Comparison of ENCODE assay signal across 8 cellular contexts in the genomic region with DNA sequence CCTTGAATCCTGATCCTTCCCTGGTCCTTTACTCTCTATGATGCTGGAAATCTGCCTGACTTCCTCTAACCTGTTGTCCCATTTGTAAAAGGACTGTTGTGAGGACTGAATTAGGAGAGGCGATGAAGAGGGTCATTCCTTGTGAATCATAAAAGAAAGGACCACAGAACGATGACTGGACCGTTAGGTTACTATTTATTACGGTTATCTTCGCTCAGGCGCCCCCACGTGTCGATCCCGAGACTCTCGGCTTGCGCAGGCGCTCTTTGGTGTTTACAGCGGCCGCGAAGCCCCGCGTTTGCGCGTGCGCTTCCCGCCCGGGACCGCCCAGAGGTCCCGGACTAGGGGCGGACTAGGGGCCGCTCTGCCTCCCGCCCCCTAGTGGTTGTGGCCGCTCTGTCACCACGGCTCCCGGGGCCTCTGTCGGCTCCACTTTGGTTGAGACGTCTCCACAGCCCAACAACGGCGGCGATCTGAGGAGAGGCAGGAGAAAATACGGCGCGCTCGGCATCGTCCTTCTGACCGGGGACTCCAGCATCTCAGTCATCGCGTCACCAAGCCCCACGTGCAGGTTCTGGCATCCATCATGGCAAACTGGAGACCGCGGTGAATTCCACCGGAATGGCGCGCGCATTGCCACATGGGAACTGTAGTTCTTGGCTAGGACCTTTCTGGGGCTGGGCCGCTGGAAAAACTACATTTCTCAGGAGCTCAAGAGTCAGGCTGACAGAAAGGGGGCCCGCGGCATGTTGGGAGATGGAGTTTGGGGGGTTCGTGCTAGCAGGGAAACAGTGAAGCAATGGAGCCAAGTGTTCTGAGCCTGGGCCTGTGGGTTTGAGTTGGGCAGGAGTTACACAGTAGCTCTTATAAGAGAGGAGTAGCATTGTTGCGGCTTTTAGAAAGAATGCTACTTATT. TPM values are rescaled to one million over a fixed set of nuclear protein-coding genes. Genes with fewer than 3 reads are reported as not detected.
A peak's percentile ranks its signal among the peaks of the same experiment; 100 is the strongest.
DNase-seq lines count a peak whose midpoint lies in the region; ATAC-seq and TF ChIP-seq lines count a peak whose summit lies in the region.

A gene with protein sequence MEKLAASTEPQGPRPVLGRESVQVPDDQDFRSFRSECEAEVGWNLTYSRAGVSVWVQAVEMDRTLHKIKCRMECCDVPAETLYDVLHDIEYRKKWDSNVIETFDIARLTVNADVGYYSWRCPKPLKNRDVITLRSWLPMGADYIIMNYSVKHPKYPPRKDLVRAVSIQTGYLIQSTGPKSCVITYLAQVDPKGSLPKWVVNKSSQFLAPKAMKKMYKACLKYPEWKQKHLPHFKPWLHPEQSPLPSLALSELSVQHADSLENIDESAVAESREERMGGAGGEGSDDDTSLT (minus strand): TSS at position 596 of the 916 bp plus-strand sequence. CDS start 12,866 bp downstream, outside the sequence.

- in situ Hi-C loops in G401 (cut with HindIII; ENCODE audit: low sequenced_read_pairs), result no loop called here

- peak; percentile 97 for ATAC-seq in stimulated activated naive CD8-positive, alpha-beta T cell treated with anti-CD3 and anti-CD28 coated beads, Interleukin-15, amount 100 ng/mL, for 72 hours

- no peaks in the 10 kb centered on the region for H3K27me3 ChIP-seq in H7 (ENCODE audit: control insufficient read depth, insufficient read depth, low read length)

- no peaks in the 10 kb centered on the region for H3K9me3 Mint-ChIP-seq in nephron
- H3K9me3 Mint-ChIP-seq in stimulated activated naive CD8-positive, alpha-beta T cell treated with anti-CD3 and anti-CD28 coated beads, Interleukin-15, amount 100 ng/mL, for 72 hours, result no peaks in the 10 kb centered on the region

- no peaks in the 10 kb centered on the region for H3K27me3 Mint-ChIP-seq in nephron (ENCODE audit: low read depth)
- no peaks in the 10 kb centered on the region for H3K27me3 Mint-ChIP-seq in stimulated activated naive CD8-positive, alpha-beta T cell treated with anti-CD3 and anti-CD28 coated beads, Interleukin-15, amount 100 ng/mL, for 72 hours

- DNase-seq in G401 (ENCODE audit: low spot score) (peak; percentile 99), H7 (peak; percentile 99), M059J (ENCODE audit: low read depth) (peak; percentile 94), SHP77 (lab: John Stamatoyannopoulos, UW) (peak; percentile 95 to 98), fibroblast of the aortic adventitia (ENCODE audit: low read depth) (peak; percentile 95)
- DNase-seq in activated effector memory CD4-positive, alpha-beta T cell treated with anti-CD3 and anti-CD28 coated beads, Interleukin-2, amount 50 U/mL, for 16 hours, result peak; percentile 98
- peak; percentile 94 to 95 for DNase-seq in stimulated activated naive CD8-positive, alpha-beta T cell treated with anti-CD3 and anti-CD28 coated beads, Interleukin-15, amount 100 ng/mL, for 72 hours

- peaks cover 32% of the 10 kb centered on the region for H3K4me1 Mint-ChIP-seq in nephron
- peaks cover 38% of the 10 kb centered on the region for H3K4me1 Mint-ChIP-seq in stimulated activated naive CD8-positive, alpha-beta T cell treated with anti-CD3 and anti-CD28 coated beads, Interleukin-15, amount 100 ng/mL, for 72 hours

- H3K36me3 ChIP-seq in H7 (replicated peaks; ENCODE audit: control insufficient read depth, insufficient read depth, low read length), result no peaks in the 10 kb centered on the region

- no peaks in the 10 kb centered on the region for H3K36me3 Mint-ChIP-seq in nephron (ENCODE audit: low read depth)

- peak within 1 kb of the TSS; percentile 93 to 98 (median 97) for H3K27ac Mint-ChIP-seq in nephron
- peak within 1 kb of the TSS; percentile 97 to 98 for H3K27ac Mint-ChIP-seq in stimulated activated naive CD8-positive, alpha-beta T cell treated with anti-CD3 and anti-CD28 coated beads, Interleukin-15, amount 100 ng/mL, for 72 hours

- peak; percentile 91 for TF ChIP-seq CTCF in fibroblast of the aortic adventitia (IDR thresholded peaks at IDR 0.05; ENCODE audit: insufficient read depth, low read length)
- TF ChIP-seq CTCF in nephron (IDR thresholded peaks at IDR 0.05; ENCODE audit: unreplicated experiment in 3 of 3), result peak; percentile 98 to 100 (median 99)

- peak within 1 kb of the TSS; percentile 64 for H3K4me3 ChIP-seq in H7 (ENCODE audit: insufficient read depth, low read depth, low read length)
- H3K4me3 ChIP-seq in fibroblast of the aortic adventitia (ENCODE audit: low read depth, low read length), result peak within 1 kb of the TSS; percentile 86

- peak within 1 kb of the TSS; percentile 97 for H3K4me3 Mint-ChIP-seq in nephron
- peak within 1 kb of the TSS; percentile 90 to 93 for H3K4me3 Mint-ChIP-seq in stimulated activated naive CD8-positive, alpha-beta T cell treated with anti-CD3 and anti-CD28 coated beads, Interleukin-15, amount 100 ng/mL, for 72 hours

RNA-seq across cellular contexts. Expression of the gene that starts here (rescaled TPM):
- 68.8 and 74.1 TPM in 2 replicates for total RNA-seq in G401 (2014; rRNA removed; shearing (Covaris generic))
- 19.3 and 26.8 TPM in 2 replicates for total RNA-seq in H7 (2014; rRNA removed; shearing (Covaris generic))
- total RNA-seq in M059J (2014; rRNA removed; shearing (Covaris generic)), result 17.7 and 28.7 TPM in 2 replicates
- total RNA-seq in fibroblast of the aortic adventitia (ENCODE audit: low replicate concordance), result 21.4 and 33.3 TPM in 2 replicates

Comparison
In these comparisons a context has a peak if more than half of its experiments do, and no peak if none do; other contexts are left out.
1. Peak in every context shown above with its lines: DNase-seq, ATAC-seq and H3K4me3 ChIP-seq.